8 cellular contexts compared by ENCODE assay signal in the genomic region with DNA sequence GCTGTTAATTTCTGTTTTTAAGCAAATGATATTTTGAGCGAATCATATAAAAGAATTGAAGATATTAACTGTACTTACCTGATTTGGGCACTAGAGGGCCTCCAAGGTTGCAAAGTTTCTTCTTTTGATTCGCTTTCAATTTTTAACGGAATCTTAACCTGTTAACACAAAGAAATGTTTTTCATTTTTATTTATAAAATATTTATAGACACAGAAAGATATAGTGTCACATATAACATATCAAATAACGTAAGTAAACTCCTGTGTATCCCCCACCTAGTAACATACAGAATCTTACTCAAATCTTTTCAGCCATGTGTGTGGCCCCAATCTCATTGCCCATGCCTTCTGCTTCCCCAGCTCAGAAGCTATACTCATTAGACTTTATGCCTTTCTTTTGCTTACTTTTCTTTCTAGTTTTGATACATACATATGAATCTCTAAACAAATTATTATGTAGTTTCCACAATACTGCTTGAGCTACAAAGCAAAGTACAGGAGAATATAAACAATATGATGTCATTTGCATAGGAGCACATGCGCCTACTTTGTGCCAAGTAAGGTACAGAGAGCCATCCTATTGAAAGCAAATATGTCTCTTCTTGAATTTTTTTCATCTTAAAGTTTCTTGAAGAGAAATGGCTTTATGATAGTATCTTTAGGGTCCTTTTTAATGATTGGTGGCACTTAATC. TPM values are rescaled to one million over a fixed set of nuclear protein-coding genes. Genes with fewer than 3 reads are reported as not detected.
DNase-seq lines count a peak whose midpoint lies in the region; ATAC-seq, FAIRE-seq and TF ChIP-seq lines count a peak whose summit lies in the region.

No MANE protein-coding gene starts in this region.

- no peaks in the 10 kb centered on the region for H3K36me3 Mint-ChIP-seq in CD14-positive monocyte

- DNase-seq in CD14-positive monocyte (ENCODE audit: low spot score) = no peak
- DNase-seq in SK-MEL-5 (ENCODE audit: low read depth, low spot score) = peak; percentile 59
- DNase-seq in H1 (ENCODE audit: low read depth in 1 of 2, low spot score in 2 of 2) = no peak
- no peak for DNase-seq in hepatic stellate cell (ENCODE audit: low spot score)
- DNase-seq in anterior cingulate cortex (lab: John Stamatoyannopoulos, UW) = no peak

- peak; percentile 41 for ATAC-seq in HG03521 (IDR thresholded peaks at IDR 0.05; ENCODE audit: unreplicated experiment)

- no peak for TF ChIP-seq EP300 in H1 (IDR thresholded peaks at IDR 0.05; ENCODE audit: borderline replicate concordance in 1 of 2, low read depth in 2 of 2, low read length in 2 of 2)

- no peak overlapping the region for H2BK5ac ChIP-seq in H1 (ENCODE audit: low read depth, low read length)

- H3K79me2 ChIP-seq in H1 (ENCODE audit: control insufficient read depth in 1 of 2, insufficient read depth in 2 of 2, low read length in 2 of 2) = no peaks in the 10 kb centered on the region

- no peaks in the 10 kb centered on the region for H3K79me1 ChIP-seq in H1 (ENCODE audit: low read depth, low read length)

- H4K5ac ChIP-seq in H1 (ENCODE audit: insufficient read length, low read depth, low read length) = no peak overlapping the region

- no peaks in the 10 kb centered on the region for H3K23me2 ChIP-seq in H1 (ENCODE audit: low read depth, low read length)

- H3K27me3 Mint-ChIP-seq in CD14-positive monocyte (ENCODE audit: low read depth in 3 of 3) = peaks cover 0 to 1% (median 0%) of the 10 kb centered on the region in 3 donors

- no peak overlapping the region for H3K56ac ChIP-seq in H1 (replicated peaks; ENCODE audit: insufficient read length, low read depth, low read length)

- no peak overlapping the region for H2AK5ac ChIP-seq in H1 (ENCODE audit: low read depth, low read length)

- no peak overlapping the region for H2BK12ac ChIP-seq in H1 (ENCODE audit: low read depth, low read length)

- CTCF ChIA-PET in H1 (lab: Charles Lee; ENCODE audit: partially characterized antibody) = interaction anchor here (0.5 to 3.6 kb wide), 21 partner anchors 8 to 1655 kb away, joined by 3 to 14 read pairs (median 3); no protein-coding TSS in a partner anchor

- H3K4me1 ChIP-seq in H1 (replicated peaks in 1 of 4; ENCODE audit: control insufficient read depth in 3 of 4, insufficient read depth in 4 of 4, low read length in 3 of 4) (no peaks in the 10 kb centered on the region), neutrophil (ENCODE audit: control insufficient read depth in 1 of 2, insufficient read depth in 1 of 2, low read depth in 1 of 2, low read length in 1 of 2) (peaks cover 0 to 4% of the 10 kb centered on the region in 2 experiments)

- H3K18ac ChIP-seq in H1 (ENCODE audit: extremely low read depth, low read length) = no peak overlapping the region

- H2BK120ac ChIP-seq in H1 (replicated peaks; ENCODE audit: low read depth, low read length) = no peak overlapping the region

- no peak for TF ChIP-seq POLR2A in H1 (IDR thresholded peaks at IDR 0.05; ENCODE audit: control extremely low read depth in 1 of 2, low read depth in 2 of 2, low read length in 2 of 2)

- POLR2A ChIA-PET in H1 (lab: Charles Lee; ENCODE audit: partially characterized antibody) = no interaction called here

- H3K4ac ChIP-seq in H1 (replicated peaks; ENCODE audit: insufficient read length, low read depth, low read length) = no peak overlapping the region

- H3K36me3 ChIP-seq in H1 (ENCODE audit: control insufficient read depth in 2 of 4, insufficient read depth in 4 of 4, low read length in 3 of 4) = no peaks in the 10 kb centered on the region
- H3K36me3 ChIP-seq in neutrophil = no peaks in the 10 kb centered on the region

- TF ChIP-seq CTCF in CD14-positive monocyte (IDR thresholded peaks at IDR 0.05) = peak; percentile 79
- TF ChIP-seq CTCF in GM12875 (IDR thresholded peaks at IDR 0.05; ENCODE audit: borderline replicate concordance, insufficient read depth, low read depth, low read length) = peak; percentile 47; the same call in 1 of the 2 replicates
- TF ChIP-seq CTCF in H1 (IDR thresholded peaks at IDR 0.05; ENCODE audit: control extremely low read depth in 1 of 3, insufficient read depth in 1 of 3, low read depth in 1 of 3, low read length in 3 of 3) = peak in 1 of 3 experiments; percentile 48; a peak in 2 of 4 replicates
- peak; percentile 68 for TF ChIP-seq CTCF in neutrophil (IDR thresholded peaks at IDR 0.05)

- H2AFZ ChIP-seq in H1 (ENCODE audit: low read length) = no peak overlapping the region

- H3K27ac ChIP-seq in H1 (ENCODE audit: low read depth, low read length) (no peak overlapping the region), neutrophil (no peak overlapping the region)

- H4K20me1 ChIP-seq in H1 (replicated peaks in 1 of 2; ENCODE audit: control insufficient read depth in 1 of 2, insufficient read depth in 2 of 2, low read length in 2 of 2) = no peaks in the 10 kb centered on the region

- no peak overlapping the region for H3K4me3 ChIP-seq in GM12875 (ENCODE audit: low read depth, low read length)
- H3K4me3 ChIP-seq in H1 (ENCODE audit: extremely low read depth in 1 of 4, insufficient read depth in 2 of 4, low read depth in 3 of 4, low read length in 4 of 4) = no peak overlapping the region
- no peak overlapping the region for H3K4me3 ChIP-seq in neutrophil (ENCODE audit: low read depth in 1 of 2, low read length in 1 of 2)

- FAIRE-seq in H1 (lab: Jason Lieb, UNC) = no peak

- peak; percentile 57 to 58 for TF ChIP-seq RAD21 in H1 (IDR thresholded peaks at IDR 0.05 in 1 of 2, conservative IDR thresholded peaks at IDR 0.05 in 1 of 2; ENCODE audit: low read depth in 2 of 2, low read length in 2 of 2)

- peak overlapping the region in 1 of 2 donors; percentile 36 for H3K4me3 Mint-ChIP-seq in CD14-positive monocyte

- no peak overlapping the region for H2BK15ac ChIP-seq in H1 (ENCODE audit: low read length)

- H3K14ac ChIP-seq in H1 (ENCODE audit: insufficient read length) = no peak overlapping the region

- H3K27me3 ChIP-seq in H1 (replicated peaks in 1 of 4; ENCODE audit: control insufficient read depth in 3 of 4, extremely low read depth in 1 of 4, insufficient read depth in 3 of 4, low read length in 3 of 4) (no peaks in the 10 kb centered on the region), neutrophil (no peaks in the 10 kb centered on the region)

- H3K9me3 Mint-ChIP-seq in CD14-positive monocyte = peaks cover 0 to 3% (median 0%) of the 10 kb centered on the region in 7 donors

- H2BK20ac ChIP-seq in H1 (ENCODE audit: low read length) = no peak overlapping the region

- H3K27ac Mint-ChIP-seq in CD14-positive monocyte = peak overlapping the region in 2 of 7 donors; percentile 34 to 71

- in situ Hi-C loops in SK-MEL-5 (cut with HindIII; ENCODE audit: low pct_unique_long_range_greater_than_20kb, low sequenced_read_pairs) = no loop called here

- no peaks in the 10 kb centered on the region for H3K9me3 ChIP-seq in H1 (ENCODE audit: insufficient read depth in 2 of 2, low read depth in 1 of 2, low read length in 1 of 2)
- no peaks in the 10 kb centered on the region for H3K9me3 ChIP-seq in neutrophil

- no peak overlapping the region for H3K9ac ChIP-seq in H1 (replicated peaks in 1 of 4; ENCODE audit: extremely low read depth in 1 of 4, low read depth in 3 of 4, low read length in 3 of 4)

- H4K8ac ChIP-seq in H1 (ENCODE audit: extremely low read depth, insufficient read depth, low read length) = no peak overlapping the region

- intact Hi-C loops in CD14-positive monocyte (cut with micrococcal nuclease) = no loop called here

- H4K91ac ChIP-seq in H1 (replicated peaks; ENCODE audit: insufficient read length, low read length) = no peak overlapping the region

- WGBS in H1 (ENCODE audit: extremely low coverage in 1 of 2, insufficient coverage in 1 of 2, insufficient read length in 1 of 2, insufficient replicate concordance in 2 of 2, low coverage in 1 of 2, low lambda C conversion rate in 2 of 2, missing lambda C conversion rate in 1 of 2), 2 experiments = 40% methylated on average over 5 of the region's 5 CpGs; no CpG with 5 or more reads in 1 of the 2 experiments

- no peak overlapping the region for H3K23ac ChIP-seq in H1 (ENCODE audit: insufficient read length)

- no peak overlapping the region for H3K4me2 ChIP-seq in H1 (ENCODE audit: insufficient read depth in 1 of 2, low read depth in 2 of 2, low read length in 2 of 2)

- H3K4me1 Mint-ChIP-seq in CD14-positive monocyte = peaks cover 3% of the 10 kb centered on the region

TF ChIP-seq in H1, 55 proteins besides CTCF, POLR2A, EP300 and RAD21:
- TF ChIP-seq SUZ12 (IDR thresholded peaks at IDR 0.05; ENCODE audit: low read length) (no peak), GABPA (IDR thresholded peaks at IDR 0.05; ENCODE audit: borderline replicate concordance, insufficient read depth, low read length) (no peak)

RNA-seq across cellular contexts. Expression of a gene that starts 49.5 kb away (rescaled TPM):
- polyA plus RNA-seq in CD14-positive monocyte (not detected), H1 (2011; rRNA removed) (not detected in 2 replicates)
- not detected in 2 replicates for total RNA-seq in SK-MEL-5 (2014; rRNA removed; shearing (Covaris generic))
- polyA plus RNA-seq in SK-MEL-5 (2015; cell fraction: cytosol; rRNA removed) = not detected in 2 replicates
- not detected in 2 replicates for polyA plus RNA-seq in SK-MEL-5 (2015; cell fraction: nucleus; rRNA removed)
- total RNA-seq in H1 (2021; fragmentation: NEBNext Ultra II Directional; extraction: Animal tissue kit (Norgen Biotek cat#: 25700)) = not detected in 2 replicates
- polyA plus RNA-seq in H1 (2011; cell fraction: cytosol; rRNA removed) = not detected
- 0.34 TPM for polyA plus RNA-seq in H1 (2011; cell fraction: nucleus; rRNA removed)
- not detected in 4 replicates for polyA plus RNA-seq in H1 (2012, experiment 1 of 2)
- polyA plus RNA-seq in H1 (2012, experiment 2 of 2) = not detected
- polyA plus RNA-seq in H1 (2013, experiment 1 of 2) = not detected
- not detected for polyA plus RNA-seq in H1 (2013, experiment 2 of 2)
- not detected in 2 replicates for polyA minus RNA-seq in H1 (2011; rRNA and poly(A)+ RNA removed)
- polyA minus RNA-seq in H1 (2011; cell fraction: cytosol; rRNA and poly(A)+ RNA removed) = not detected
- polyA minus RNA-seq in H1 (2011; cell fraction: nucleus; rRNA and poly(A)+ RNA removed) = not detected
